Comparison of ENCODE assay signal across 11 cellular contexts in the genomic region with DNA sequence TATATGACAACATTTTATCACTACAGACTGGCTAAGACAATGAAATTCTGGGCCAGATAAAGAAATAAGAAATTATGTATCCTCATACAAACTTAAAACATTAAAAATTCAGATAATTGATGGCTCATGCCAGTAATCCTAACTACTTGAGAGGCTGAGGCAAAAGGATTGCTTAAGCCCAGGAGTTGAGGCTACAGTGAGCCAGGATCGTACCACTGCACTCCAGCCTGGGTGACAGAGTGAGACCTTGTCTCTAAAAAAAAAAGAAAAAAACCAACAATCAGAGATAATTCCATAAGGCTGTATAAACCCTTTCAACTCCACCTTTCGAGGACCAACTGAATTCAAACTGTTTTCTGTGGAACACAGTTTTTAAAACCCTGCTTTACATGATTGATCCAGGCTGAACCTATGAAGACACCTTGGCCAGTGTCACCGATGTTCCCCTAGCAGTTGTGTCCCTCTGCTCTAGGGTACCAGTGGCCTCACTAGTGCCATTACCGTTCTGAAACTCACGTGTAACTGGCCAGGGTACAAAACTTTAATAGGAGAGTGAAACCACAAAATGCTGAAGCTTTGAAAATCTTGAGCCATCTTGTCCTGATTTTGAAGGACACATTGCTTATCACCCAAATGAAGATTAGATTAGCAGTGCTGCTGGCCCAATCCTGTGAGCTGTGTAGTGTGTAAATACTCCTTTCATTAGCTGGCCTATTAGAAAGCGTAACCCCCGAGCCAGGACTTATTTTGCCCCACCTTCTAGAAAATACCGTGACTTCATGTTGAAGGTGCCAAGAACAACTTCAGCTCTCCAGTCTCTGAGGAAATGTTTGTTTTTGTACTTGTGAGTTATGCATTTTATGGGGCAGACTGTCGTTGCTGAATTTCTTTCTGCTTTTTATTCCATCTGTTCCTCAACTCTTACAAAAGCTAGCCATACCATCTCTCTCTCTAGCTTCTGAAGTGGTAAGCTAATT.
DNase-seq lines count a peak whose midpoint lies in the region; ATAC-seq and TF ChIP-seq lines count a peak whose summit lies in the region.
"Had no signal": no experiment of that assay in that cellular context is flagged by ENCODE, and none has a peak within 500 bp of the region (broad histone marks: within the 10 kb centered on the region; RNA-seq: fewer than 3 reads in every experiment).

No MANE protein-coding gene starts in this region.

- no peak for TF ChIP-seq CTCF in cardiac fibroblast (IDR thresholded peaks at IDR 0.05; ENCODE audit: low read depth, low read length)
- no peak for TF ChIP-seq CTCF in hepatocyte (IDR thresholded peaks at IDR 0.05; ENCODE audit: poor library complexity)

- H4K20me1 ChIP-seq in hepatocyte (ENCODE audit: insufficient read depth, poor library complexity, severe bottlenecking): no peaks in the 10 kb centered on the region

- ATAC-seq in HG02973 (IDR thresholded peaks at IDR 0.05; ENCODE audit: unreplicated experiment): no peak
- ATAC-seq: activated T-helper 17 cell treated with anti-CD3 and anti-CD28 coated beads, Interleukin-2, amount 50 U/mL, for 72 hours had no signal

- no peak overlapping the region for H3K9ac ChIP-seq in skeletal muscle satellite cell (ENCODE audit: low read depth, low read length)

- peak overlapping the region; percentile 40 for H3K4me2 ChIP-seq in hepatocyte
- peak overlapping the region; percentile 66 for H3K4me2 ChIP-seq in skeletal muscle satellite cell (ENCODE audit: low read length)

- no peak overlapping the region for H2AFZ ChIP-seq in hepatocyte

- WGBS in hepatocyte (ENCODE audit: low lambda C conversion rate, missing lambda C conversion rate): 41% methylated on average over 9 of the region's 9 CpGs

- H3K4me3 ChIP-seq in cardiac fibroblast (replicated peaks in 1 of 2; ENCODE audit: low read depth in 2 of 2, low read length in 2 of 2) (peak overlapping the region in 1 of 2 donors; percentile 27), hepatocyte (no peak overlapping the region), skeletal muscle satellite cell (ENCODE audit: low read length) (peak overlapping the region; percentile 16)

- peak overlapping the region; percentile 61 for H3K27ac ChIP-seq in hepatocyte

- in situ Hi-C loops in G401 (cut with HindIII; ENCODE audit: low sequenced_read_pairs): no loop called here

- DNase-seq in G401 (ENCODE audit: low spot score) (peak; percentile 33), cardiac fibroblast (ENCODE audit: low read depth in 2 of 2) (peak; percentile 85 to 91), hepatocyte (ENCODE audit: low spot score) (peak; percentile 58), NCI-H524 treated with DMSO at 0.1 percent for 48 hours (lab: John Stamatoyannopoulos, UW) (no peak), cerebellum (ENCODE audit: low spot score) (no peak), GDM1 (lab: John Stamatoyannopoulos, UW) (no peak)
- DNase-seq: Calu3, MV-4-11 had no signal

- no peaks in the 10 kb centered on the region for H3K36me3 ChIP-seq in hepatocyte (replicated peaks; ENCODE audit: insufficient read depth, low read depth)
- H3K36me3 ChIP-seq in skeletal muscle satellite cell (ENCODE audit: insufficient read depth, low read length): no peaks in the 10 kb centered on the region

- no peaks in the 10 kb centered on the region for H3K79me2 ChIP-seq in hepatocyte

- H3K9me3 ChIP-seq in hepatocyte (ENCODE audit: low read depth): no peaks in the 10 kb centered on the region
- H3K9me3 ChIP-seq in skeletal muscle satellite cell (replicated peaks; ENCODE audit: low read length): no peaks in the 10 kb centered on the region

- no peaks in the 10 kb centered on the region for H3K9me2 ChIP-seq in hepatocyte (replicated peaks; ENCODE audit: insufficient read depth)

- H3K27me3 ChIP-seq in hepatocyte (no peaks in the 10 kb centered on the region), skeletal muscle satellite cell (ENCODE audit: control insufficient read depth, insufficient read depth, low read length) (no peaks in the 10 kb centered on the region)

- H3K4me1 ChIP-seq in hepatocyte (ENCODE audit: insufficient read depth) (peaks cover 9% of the 10 kb centered on the region), skeletal muscle satellite cell (ENCODE audit: control insufficient read depth, insufficient read depth, low read length) (peaks cover 24% of the 10 kb centered on the region)

Comparison
In these comparisons a context has a peak if more than half of its experiments do, and no peak if none do; other contexts are left out.
1. DNase-seq: peak in G401 (single experiment), cardiac fibroblast (2 of 2) and hepatocyte (single experiment); none in NCI-H524 treated with DMSO at 0.1 percent for 48 hours (single experiment), cerebellum (single experiment) and GDM1 (single experiment).